In genomic region chr3:9730747-9731205, GRCh38 we compare ENCODE assay signal across 7 cellular contexts.
DNase-seq lines count a peak whose midpoint lies in the region; ATAC-seq and TF ChIP-seq lines count a peak whose summit lies in the region.

No MANE protein-coding gene starts in this region.

- no peaks in the 10 kb centered on the region for H3K9me3 ChIP-seq in iPS-15b (ENCODE audit: control insufficient read depth, insufficient read depth, low read length)

- no peaks in the 10 kb centered on the region for H3K27me3 Mint-ChIP-seq in activated naive CD8-positive, alpha-beta T cell

- H3K4me3 ChIP-seq in GM08714 (ENCODE audit: low read length) (peak overlapping the region; percentile 52; the same call in 1 of the 2 replicates), HL-60 (replicated peaks; ENCODE audit: insufficient read depth, low read length) (peak overlapping the region; percentile 57), iPS-15b (ENCODE audit: low read depth, low read length) (peak overlapping the region; percentile 61)

- no peaks in the 10 kb centered on the region for H3K9me3 Mint-ChIP-seq in activated naive CD8-positive, alpha-beta T cell (ENCODE audit: low read depth)
- no peaks in the 10 kb centered on the region for H3K9me3 Mint-ChIP-seq in stimulated activated effector memory CD8-positive, alpha-beta T cell treated with anti-CD3 and anti-CD28 coated beads, Interleukin-12 subunit alpha, Interleukin-12 subunit beta, amount 100 ng/mL, for 72 hours

- peak; percentile 43 for ATAC-seq in GM21447 (IDR thresholded peaks at IDR 0.05; ENCODE audit: unreplicated experiment)
- ATAC-seq in stimulated activated effector memory CD8-positive, alpha-beta T cell treated with anti-CD3 and anti-CD28 coated beads, Interleukin-12 subunit alpha, Interleukin-12 subunit beta, amount 100 ng/mL, for 72 hours, result peak; percentile 58

- no peak for DNase-seq in HL-60 (ENCODE audit: low read depth in 1 of 2, low spot score in 1 of 2)
- DNase-seq in stimulated activated effector memory CD8-positive, alpha-beta T cell treated with anti-CD3 and anti-CD28 coated beads, Interleukin-12 subunit alpha, Interleukin-12 subunit beta, amount 100 ng/mL, for 72 hours (ENCODE audit: low spot score in 2 of 2), result no peak
- DNase-seq in putamen (ENCODE audit: low spot score), result no peak

- H3K9ac ChIP-seq in iPS-15b (ENCODE audit: low read depth, low read length), result peak overlapping the region; percentile 40

- peak overlapping the region; percentile 94 for H3K27ac Mint-ChIP-seq in activated naive CD8-positive, alpha-beta T cell
- peak overlapping the region; percentile 98 for H3K27ac Mint-ChIP-seq in stimulated activated effector memory CD8-positive, alpha-beta T cell treated with anti-CD3 and anti-CD28 coated beads, Interleukin-12 subunit alpha, Interleukin-12 subunit beta, amount 100 ng/mL, for 72 hours

- H3K27me3 ChIP-seq in HL-60 (ENCODE audit: insufficient read depth, poor library complexity, severe bottlenecking) (no peaks in the 10 kb centered on the region), iPS-15b (ENCODE audit: control insufficient read depth, insufficient read depth, low read length) (no peaks in the 10 kb centered on the region)

- H3K36me3 ChIP-seq in iPS-15b (ENCODE audit: control insufficient read depth, insufficient read depth, low read length), result peaks cover 9% of the 10 kb centered on the region

- H3K4me1 ChIP-seq in iPS-15b (ENCODE audit: control insufficient read depth, insufficient read depth, low read length), result peaks cover 4% of the 10 kb centered on the region

- peak overlapping the region; percentile 95 for H3K4me3 Mint-ChIP-seq in activated naive CD8-positive, alpha-beta T cell
- peak overlapping the region; percentile 82 for H3K4me3 Mint-ChIP-seq in stimulated activated effector memory CD8-positive, alpha-beta T cell treated with anti-CD3 and anti-CD28 coated beads, Interleukin-12 subunit alpha, Interleukin-12 subunit beta, amount 100 ng/mL, for 72 hours

- peak overlapping the region; percentile 100 for H3K27ac ChIP-seq in HL-60 (replicated peaks)

- no peaks in the 10 kb centered on the region for H3K36me3 Mint-ChIP-seq in activated naive CD8-positive, alpha-beta T cell
- H3K36me3 Mint-ChIP-seq in stimulated activated effector memory CD8-positive, alpha-beta T cell treated with anti-CD3 and anti-CD28 coated beads, Interleukin-12 subunit alpha, Interleukin-12 subunit beta, amount 100 ng/mL, for 72 hours, result peaks cover 41% of the 10 kb centered on the region

- H3K4me1 Mint-ChIP-seq in activated naive CD8-positive, alpha-beta T cell (ENCODE audit: low read depth), result peaks cover 62% of the 10 kb centered on the region
- peaks cover 52% of the 10 kb centered on the region for H3K4me1 Mint-ChIP-seq in stimulated activated effector memory CD8-positive, alpha-beta T cell treated with anti-CD3 and anti-CD28 coated beads, Interleukin-12 subunit alpha, Interleukin-12 subunit beta, amount 100 ng/mL, for 72 hours

- TF ChIP-seq CTCF in HL-60 (IDR thresholded peaks at IDR 0.05; ENCODE audit: insufficient read depth, low read length), result no peak
